ENCODE assay signal across 8 cellular contexts in the genomic region with DNA sequence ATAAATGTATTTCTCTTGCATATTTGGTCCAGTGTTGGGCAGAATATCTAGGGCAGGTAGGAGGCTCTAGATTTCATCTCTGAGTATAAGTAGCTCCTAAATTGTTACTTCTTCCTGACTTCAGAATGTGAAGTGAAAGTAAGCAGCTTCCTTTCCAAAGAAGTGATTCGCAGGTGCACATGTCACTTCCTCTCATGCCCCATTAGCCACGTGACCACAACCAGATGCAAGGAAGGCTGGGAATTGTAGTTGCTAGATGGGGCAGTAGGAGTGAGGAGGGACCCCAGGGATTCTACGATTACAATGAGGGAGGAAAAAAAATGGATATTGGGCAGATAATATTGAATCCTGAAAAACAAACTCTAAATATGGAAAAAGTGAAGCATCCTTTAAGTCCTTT.
DNase-seq lines count a peak whose midpoint lies in the region; ATAC-seq and TF ChIP-seq lines count a peak whose summit lies in the region.
"Had no signal": no experiment of that assay in that cellular context is flagged by ENCODE, and none has a peak within 500 bp of the region (broad histone marks: within the 10 kb centered on the region; RNA-seq: fewer than 3 reads in every experiment).

No MANE protein-coding gene starts in this region.

- ATAC-seq in GM19463 (IDR thresholded peaks at IDR 0.05; ENCODE audit: unreplicated experiment) (no peak), left cardiac atrium (no peak)
- ATAC-seq: Panc1 had no signal

- no peak overlapping the region for H3K4me3 ChIP-seq in GM12865 (ENCODE audit: low read depth, low read length)
- H3K4me3 ChIP-seq in HEK293 (ENCODE audit: low read depth, low read length), result no peak overlapping the region
- no peak overlapping the region for H3K4me3 ChIP-seq in NT2/D1 (ENCODE audit: insufficient read length, low read depth)
- H3K4me3 ChIP-seq in epithelial cell of esophagus (ENCODE audit: low read length), result no peak overlapping the region
- no peak overlapping the region for H3K4me3 ChIP-seq in ovary

- no peak for TF ChIP-seq CTCF in GM12865 (IDR thresholded peaks at IDR 0.05; ENCODE audit: insufficient read depth, low read depth, low read length, missing control alignments)
- no peak for TF ChIP-seq CTCF in HEK293 (tag by site-specific recombination; IDR thresholded peaks at IDR 0.05)
- no peak for TF ChIP-seq CTCF in epithelial cell of esophagus (IDR thresholded peaks at IDR 0.05; ENCODE audit: insufficient read depth, low read depth, low read length, missing control alignments)
- TF ChIP-seq CTCF in ovary (IDR thresholded peaks at IDR 0.05), result no peak

- H3K27ac ChIP-seq in HEK293 (ENCODE audit: extremely low read depth, low read depth, low read length) (no peak overlapping the region), ovary (no peak overlapping the region)

- TF ChIP-seq POLR2A in ovary (IDR thresholded peaks at IDR 0.05), result no peak

- peak; percentile 48 for DNase-seq in GM12865 (ENCODE audit: low read depth)
- peak; percentile 20 for DNase-seq in NT2/D1 (ENCODE audit: low read depth, low spot score)
- peak; percentile 63 for DNase-seq in epithelial cell of esophagus (ENCODE audit: low read depth)
- no peak for DNase-seq in left cardiac atrium
- DNase-seq in ovary, result no peak

- H3K4me1 ChIP-seq in HEK293 (ENCODE audit: control insufficient read depth, insufficient read depth, low read length) (no peaks in the 10 kb centered on the region), NT2/D1 (ENCODE audit: insufficient read depth, insufficient read length) (no peaks in the 10 kb centered on the region), ovary (ENCODE audit: insufficient read depth) (no peaks in the 10 kb centered on the region)

- H3K9me3 ChIP-seq in HEK293 (ENCODE audit: control insufficient read depth, insufficient read depth, low read depth, low read length) (no peaks in the 10 kb centered on the region), NT2/D1 (ENCODE audit: insufficient read depth, low read length) (peaks cover 9% of the 10 kb centered on the region; the same call in 1 of the 2 replicates), ovary (no peaks in the 10 kb centered on the region)

- no peak overlapping the region for H3K9ac ChIP-seq in NT2/D1 (ENCODE audit: insufficient read length, low read depth)

- 48 to 73% (median 48%) methylated on average over 3 of the region's 3 CpGs for WGBS in ovary, 3 donors

- H3K36me3 ChIP-seq in HEK293 (ENCODE audit: control insufficient read depth in 2 of 2, insufficient read depth in 1 of 2, low read length in 2 of 2), result no peaks in the 10 kb centered on the region
- no peaks in the 10 kb centered on the region for H3K36me3 ChIP-seq in NT2/D1 (ENCODE audit: insufficient read depth, insufficient read length, low read length)
- no peaks in the 10 kb centered on the region for H3K36me3 ChIP-seq in ovary

- intact Hi-C loops in left cardiac atrium (cut with DNase I), result no loop called here
- intact Hi-C loops in ovary (cut with DNase I), result no loop called here

- TF ChIP-seq EP300 in ovary (IDR thresholded peaks at IDR 0.05), result no peak

- CTCF ChIA-PET in HEK293 (lab: Yijun Ruan, JAX), result interaction anchor here (0.6 to 0.9 kb wide), 3 partner anchors 27 to 951 kb away, joined by 3 to 5 read pairs (median 4); no protein-coding TSS in a partner anchor

- POLR2A ChIA-PET in HEK293 (lab: Yijun Ruan, JAX), result no interaction called here

- H3K27me3 ChIP-seq in NT2/D1 (ENCODE audit: insufficient read depth, insufficient read length) (no peaks in the 10 kb centered on the region), ovary (no peaks in the 10 kb centered on the region)

TF ChIP-seq in HEK293, 187 proteins besides CTCF, POLR2A, EP300 and RAD21:
- no peak for TF ChIP-seq ZNF426 (tag by site-specific recombination; IDR thresholded peaks at IDR 0.05)
- no peak for TF ChIP-seq PRDM10 (tag by site-specific recombination; IDR thresholded peaks at IDR 0.05)
- peak; percentile 51 for TF ChIP-seq ZNF518A (tag by site-specific recombination; conservative IDR thresholded peaks at IDR 0.05; ENCODE audit: low read depth)
- no peak for TF ChIP-seq ZFP3 (tag by site-specific recombination; IDR thresholded peaks at IDR 0.05; ENCODE audit: low read depth)
- no peak for TF ChIP-seq ZXDB (tag by site-specific recombination; IDR thresholded peaks at IDR 0.05)
- no peak for TF ChIP-seq YY2 (tag by site-specific recombination; IDR thresholded peaks at IDR 0.05)

Comparison
In these comparisons a context has a peak if more than half of its experiments do, and no peak if none do; other contexts are left out.
1. DNase-seq: peak in GM12865 (single experiment), NT2/D1 (single experiment) and epithelial cell of esophagus (single experiment); none in left cardiac atrium (single experiment) and ovary (0 of 5).